ENCODE assay signal across 8 cellular contexts in genomic region chr6:5030596-5031136, GRCh38. TPM values are rescaled to one million over a fixed set of nuclear protein-coding genes. Genes with fewer than 3 reads are reported as not detected.
DNase-seq lines count a peak whose midpoint lies in the region; ATAC-seq, FAIRE-seq and TF ChIP-seq lines count a peak whose summit lies in the region.

No MANE protein-coding gene starts in this region.

- TF ChIP-seq EP300 in HepG2 (IDR thresholded peaks at IDR 0.05; ENCODE audit: low read depth in 2 of 2, low read length in 2 of 2) = no peak
- no peak for TF ChIP-seq EP300 in HepG2 (CRISPR knock-in tag; IDR thresholded peaks at IDR 0.05; ENCODE audit: borderline replicate concordance)

- in situ Hi-C loops in HepG2 (cut with HindIII; ENCODE audit: extremely low pct_ligation_motif_present, low pct_unique_long_range_greater_than_20kb) = no loop called here

- H3K79me2 ChIP-seq in HepG2 (ENCODE audit: insufficient read depth, low read length) = no peaks in the 10 kb centered on the region

- peak; percentile 99 for FAIRE-seq in HepG2 (lab: Jason Lieb, UNC)

- H3K27ac ChIP-seq in HepG2 (ENCODE audit: extremely low read length, insufficient read depth, low read length) = no peak overlapping the region

- WGBS in HepG2 (ENCODE audit: low lambda C conversion rate) = 25% methylated on average over 11 of the region's 13 CpGs

- H3K27ac Mint-ChIP-seq in central memory CD8-positive, alpha-beta T cell (ENCODE audit: low read depth) = no peak overlapping the region

- CTCF ChIA-PET in HepG2 (lab: Yijun Ruan, JAX; ENCODE audit: low intra/inter-chr PET ratio, low total read pairs) = interaction anchor here (0.7 to 1.3 kb wide), 2 partner anchors 27 to 273 kb away, joined by 3 to 7 read pairs; partner anchors contain the start of gene RPP40

- no TSS peak for BruUV-seq in HepG2 (replicated peaks; lab: Mats Ljungman, UMichigan)

- no peak overlapping the region for H3K9ac ChIP-seq in HepG2 (ENCODE audit: insufficient read depth, low read depth, low read length)

- H3K4me3 ChIP-seq in AG10803 (ENCODE audit: low read length) (no peak overlapping the region), HepG2 (replicated peaks in 1 of 3; ENCODE audit: insufficient read depth in 1 of 3, low read depth in 2 of 3, low read length in 3 of 3) (no peak overlapping the region)

- H4K20me1 ChIP-seq in HepG2 (ENCODE audit: insufficient read depth, low read length) = no peaks in the 10 kb centered on the region

- TF ChIP-seq CTCF in AG10803 (conservative IDR thresholded peaks at IDR 0.05; ENCODE audit: low read length) (peak; percentile 77), HepG2 (CRISPR knock-in tag; IDR thresholded peaks at IDR 0.05) (peak; percentile 99)

- no peaks in the 10 kb centered on the region for H3K36me3 ChIP-seq in HepG2 (replicated peaks in 1 of 2; ENCODE audit: control insufficient read depth in 1 of 2, insufficient read depth in 2 of 2, low read length in 2 of 2)

- DNase-seq in AG10803 (ENCODE audit: low read depth) = peak; percentile 79
- peak; percentile 60 for DNase-seq in NCI-H226
- DNase-seq in central memory CD8-positive, alpha-beta T cell (ENCODE audit: low spot score in 2 of 2) = peak; percentile 47 to 49
- peak; percentile 87 for DNase-seq in HepG2 (ENCODE audit: low spot score)
- peak; percentile 44 for DNase-seq in stimulated activated CD8-positive, alpha-beta memory T cell treated with anti-CD3 and anti-CD28 coated beads, Interleukin-12 subunit alpha, Interleukin-12 subunit beta, amount 100 ng/mL, for 24 hours (ENCODE audit: extremely low read depth)

- no peaks in the 10 kb centered on the region for H3K9me3 Mint-ChIP-seq in central memory CD8-positive, alpha-beta T cell

- H3K27me3 Mint-ChIP-seq in central memory CD8-positive, alpha-beta T cell = peaks cover 7% of the 10 kb centered on the region

- peak; percentile 95 for TF ChIP-seq RAD21 in HepG2 (CRISPR knock-in tag; IDR thresholded peaks at IDR 0.05)

- peaks cover 12% of the 10 kb centered on the region for H3K4me1 Mint-ChIP-seq in central memory CD8-positive, alpha-beta T cell

- intact Hi-C loops in HepG2 (cut with micrococcal nuclease; ENCODE audit: unreplicated experiment) = loop anchor here (1.0 to 10.0 kb wide), 4 partner anchors 26 to 716 kb away; partner anchors contain the start of gene RPP40

- ATAC-seq in GM18873 (IDR thresholded peaks at IDR 0.05; ENCODE audit: low FRiP score, unreplicated experiment) = peak; percentile 73
- ATAC-seq in HG03135 (IDR thresholded peaks at IDR 0.05; ENCODE audit: unreplicated experiment) = peak; percentile 81
- ATAC-seq in activated CD4-positive, CD25-positive, alpha-beta regulatory T cell treated with anti-CD3 and anti-CD28 coated beads, Interleukin-2, amount 50 U/mL, for 24 hours = peak; percentile 89 to 96
- peak; percentile 87 for ATAC-seq in central memory CD8-positive, alpha-beta T cell (replicated peaks; ENCODE audit: extremely low read depth, poor library complexity, severe bottlenecking)
- ATAC-seq in HepG2 = peak; percentile 92

- H3K4me1 ChIP-seq in HepG2 (ENCODE audit: insufficient read depth, low read length) = peaks cover 56% of the 10 kb centered on the region

- H3K36me3 Mint-ChIP-seq in central memory CD8-positive, alpha-beta T cell (ENCODE audit: insufficient read depth) = no peaks in the 10 kb centered on the region

- POLR2A ChIA-PET in HepG2 (lab: Yijun Ruan, JAX) = interaction anchor here (2.4 to 2.8 kb wide), 2 partner anchors 10 to 27 kb away, joined by 10 to 26 read pairs; partner anchors contain the start of gene RPP40

- H3K4me2 ChIP-seq in HepG2 (ENCODE audit: low read depth, low read length) = peak overlapping the region; percentile 18; the same call in 1 of the 2 replicates

- H3K4me3 Mint-ChIP-seq in central memory CD8-positive, alpha-beta T cell = no peak overlapping the region

- H3K27me3 ChIP-seq in HepG2 (ENCODE audit: control insufficient read depth in 1 of 2, insufficient read depth in 2 of 2, low read length in 2 of 2) = no peaks in the 10 kb centered on the region; a peak in 1 of 5 replicates

- H3K9me3 ChIP-seq in HepG2 (ENCODE audit: low read length) = no peaks in the 10 kb centered on the region

- peak overlapping the region; percentile 67 for H2AFZ ChIP-seq in HepG2 (ENCODE audit: low read length)

- 0 out of 4 replicates have a peak, but pooled peaks of 1 of the 2 experiments have one; percentile 24 for TF ChIP-seq POLR2A in HepG2 (IDR thresholded peaks at IDR 0.05; ENCODE audit: insufficient read depth in 1 of 2, low read depth in 2 of 2, low read length in 2 of 2)

TF ChIP-seq in HepG2, 621 proteins besides CTCF, POLR2A, EP300 and RAD21 (continues in another document):
- peak; percentile 80 for TF ChIP-seq ARID3A (IDR thresholded peaks at IDR 0.05; ENCODE audit: low read depth, low read length)

RNA-seq across cellular contexts. Expression of gene RPP40, which starts 26.8 kb away (rescaled TPM):
- 41.2 and 64.0 TPM in 2 replicates for total RNA-seq in HepG2 (2016; rRNA removed; fragmentation: Illumina TruSeq; extraction: Trizol)
- total RNA-seq in HepG2 (2016; cell fraction: cytosol; rRNA removed; fragmentation: Illumina TruSeq; extraction: Trizol; ENCODE audit: low read depth) = 6.2 and 9.4 TPM in 2 replicates
- total RNA-seq in HepG2 (2016; cell fraction: insoluble cytoplasmic fraction; rRNA removed; fragmentation: Illumina TruSeq; extraction: Trizol) = 44.8 and 65.5 TPM in 2 replicates
- 13.3 and 13.7 TPM in 2 replicates for total RNA-seq in HepG2 (2016; cell fraction: membrane; rRNA removed; fragmentation: Illumina TruSeq; extraction: Trizol)
- 22.1 and 24.0 TPM in 2 replicates for total RNA-seq in HepG2 (2016; cell fraction: nucleus; rRNA removed; fragmentation: Illumina TruSeq; extraction: Trizol)
- polyA plus RNA-seq in HepG2 (2011; rRNA removed) = 18.0 and 19.4 TPM in 2 replicates
- polyA plus RNA-seq in HepG2 (2011; cell fraction: cytosol; rRNA removed) = 7.7 and 14.3 TPM in 2 replicates
- 6.5 and 6.6 TPM in 2 replicates for polyA plus RNA-seq in HepG2 (2011; cell fraction: nucleus; rRNA removed)
- 26.7 and 29.8 TPM in 2 replicates for polyA plus RNA-seq in HepG2 (2012)
- 15.4 and 17.1 TPM in 2 replicates for polyA plus RNA-seq in HepG2 (2016; cell fraction: cytosol; fragmentation: Illumina TruSeq; extraction: Trizol; ENCODE audit: low read depth)
- polyA plus RNA-seq in HepG2 (2016; cell fraction: insoluble cytoplasmic fraction; fragmentation: Illumina TruSeq; extraction: Trizol; ENCODE audit: low read depth) = 66.0 and 77.9 TPM in 2 replicates
- polyA plus RNA-seq in HepG2 (2016; cell fraction: membrane; fragmentation: Illumina TruSeq; extraction: Trizol; ENCODE audit: low read depth) = 17.5 and 18.0 TPM in 2 replicates
- polyA plus RNA-seq in HepG2 (2016; cell fraction: nucleus; fragmentation: Illumina TruSeq; extraction: Trizol; ENCODE audit: insufficient read depth, low read depth) = 29.6 and 31.9 TPM in 2 replicates
- 9.4 and 13.4 TPM in 2 replicates for polyA minus RNA-seq in HepG2 (2011; rRNA and poly(A)+ RNA removed; ENCODE audit: low replicate concordance)
- polyA minus RNA-seq in HepG2 (2011; cell fraction: cytosol; rRNA and poly(A)+ RNA removed) = 6.6 and 7.6 TPM in 2 replicates
- 24.3 and 26.1 TPM in 2 replicates for polyA minus RNA-seq in HepG2 (2011; cell fraction: nucleus; rRNA and poly(A)+ RNA removed)

RNA-seq across cellular contexts. Expression of gene PPP1R3G, which starts 54.5 kb away (rescaled TPM):
- 0.56 and 1.2 TPM in 2 replicates for total RNA-seq in HepG2 (2016; rRNA removed; fragmentation: Illumina TruSeq; extraction: Trizol)
- 0.18 and 0.20 TPM in 2 replicates for total RNA-seq in HepG2 (2016; cell fraction: cytosol; rRNA removed; fragmentation: Illumina TruSeq; extraction: Trizol; ENCODE audit: low read depth)
- total RNA-seq in HepG2 (2016; cell fraction: insoluble cytoplasmic fraction; rRNA removed; fragmentation: Illumina TruSeq; extraction: Trizol) = 0.61 and 1.0 TPM in 2 replicates
- 0.52 and 0.74 TPM in 2 replicates for total RNA-seq in HepG2 (2016; cell fraction: membrane; rRNA removed; fragmentation: Illumina TruSeq; extraction: Trizol)
- total RNA-seq in HepG2 (2016; cell fraction: nucleus; rRNA removed; fragmentation: Illumina TruSeq; extraction: Trizol) = 0.88 and 1.0 TPM in 2 replicates
- polyA plus RNA-seq in HepG2 (2011; rRNA removed) = 1.3 and 1.8 TPM in 2 replicates
- polyA plus RNA-seq in HepG2 (2011; cell fraction: cytosol; rRNA removed) = 1.5 and 1.9 TPM in 2 replicates
- polyA plus RNA-seq in HepG2 (2011; cell fraction: nucleus; rRNA removed) = 3.4 and 3.6 TPM in 2 replicates
- polyA plus RNA-seq in HepG2 (2012) = 2.0 and 2.2 TPM in 2 replicates
- polyA plus RNA-seq in HepG2 (2016; cell fraction: cytosol; fragmentation: Illumina TruSeq; extraction: Trizol; ENCODE audit: low read depth) = 0.11 TPM in 2 replicates
- polyA plus RNA-seq in HepG2 (2016; cell fraction: insoluble cytoplasmic fraction; fragmentation: Illumina TruSeq; extraction: Trizol; ENCODE audit: low read depth) = 0.44 and 0.60 TPM in 2 replicates
- polyA plus RNA-seq in HepG2 (2016; cell fraction: membrane; fragmentation: Illumina TruSeq; extraction: Trizol; ENCODE audit: low read depth) = 0.29 and 0.52 TPM in 2 replicates
- polyA plus RNA-seq in HepG2 (2016; cell fraction: nucleus; fragmentation: Illumina TruSeq; extraction: Trizol; ENCODE audit: insufficient read depth, low read depth) = 0.61 and 0.77 TPM in 2 replicates
- 0.14 and 3.0 TPM in 2 replicates for polyA minus RNA-seq in HepG2 (2011; rRNA and poly(A)+ RNA removed; ENCODE audit: low replicate concordance)
- polyA minus RNA-seq in HepG2 (2011; cell fraction: cytosol; rRNA and poly(A)+ RNA removed) = 2.1 and 2.3 TPM in 2 replicates
- 4.5 and 4.8 TPM in 2 replicates for polyA minus RNA-seq in HepG2 (2011; cell fraction: nucleus; rRNA and poly(A)+ RNA removed)
